ENCODE assay signal across 17 cellular contexts in the genomic region with DNA sequence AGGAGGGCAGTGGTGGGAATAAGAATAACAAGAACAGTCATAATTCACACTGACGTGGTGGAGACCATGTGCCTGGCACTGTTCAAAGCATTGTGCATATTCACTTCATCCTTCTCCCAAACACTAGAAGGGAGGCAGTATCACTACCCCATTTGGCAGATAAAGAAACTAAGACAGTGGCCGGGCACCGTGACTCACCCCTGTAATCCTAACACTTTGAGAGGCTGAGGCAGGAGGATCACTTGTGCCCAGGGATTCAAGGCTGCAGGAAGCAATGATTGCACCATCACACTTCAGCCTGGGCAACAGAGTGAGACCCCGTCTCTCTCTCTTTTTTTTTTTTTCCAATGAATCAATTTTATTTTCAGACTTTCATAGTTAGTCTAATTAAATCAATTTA. TPM values are rescaled to one million over a fixed set of nuclear protein-coding genes. Genes with fewer than 3 reads are reported as not detected.
DNase-seq lines count a peak whose midpoint lies in the region; ATAC-seq, FAIRE-seq and TF ChIP-seq lines count a peak whose summit lies in the region.
"Had no signal": no experiment of that assay in that cellular context is flagged by ENCODE, and none has a peak within 500 bp of the region (broad histone marks: within the 10 kb centered on the region; RNA-seq: fewer than 3 reads in every experiment).

No MANE protein-coding gene starts in this region.

- no peaks in the 10 kb centered on the region for H3K4me1 Mint-ChIP-seq in WTC11

- no TSS peak for BruUV-seq in HepG2 (replicated peaks; lab: Mats Ljungman, UMichigan)

- DNase-seq in HepG2 (ENCODE audit: low spot score): no peak
- DNase-seq in right lobe of liver: no peak
- no peak for DNase-seq in WTC11 (ENCODE audit: low spot score)
- DNase-seq in medulla oblongata (ENCODE audit: extremely low spot score): no peak
- DNase-seq: C1 segment of cervical spinal cord, DMS153, EL, KBM-7, NCI-H1105 treated with DMSO at 0.1 percent for 48 hours, NCI-H187, NCI-H446, SHP77 had no signal

- H3K4me3 ChIP-seq in HepG2 (replicated peaks in 1 of 3; ENCODE audit: insufficient read depth in 1 of 3, low read depth in 2 of 3, low read length in 3 of 3) (no peak overlapping the region), right lobe of liver (no peak overlapping the region)

- CTCF ChIA-PET in HepG2 (lab: Yijun Ruan, JAX; ENCODE audit: low intra/inter-chr PET ratio, low total read pairs) (no interaction called here), WTC11 (lab: Charles Lee) (interaction anchor here (0.6 kb wide), 2 partner anchors 179 to 324 kb away, joined by 3 read pairs; no protein-coding TSS in a partner anchor)

- TF ChIP-seq RAD21 in HepG2 (CRISPR knock-in tag; IDR thresholded peaks at IDR 0.05): no peak

- TF ChIP-seq POLR2A in HepG2 (IDR thresholded peaks at IDR 0.05; ENCODE audit: insufficient read depth in 1 of 2, low read depth in 2 of 2, low read length in 2 of 2): no peak
- TF ChIP-seq POLR2A in right lobe of liver (IDR thresholded peaks at IDR 0.05): no peak

- H3K9me3 Mint-ChIP-seq in WTC11: no peaks in the 10 kb centered on the region

- peaks cover 9% of the 10 kb centered on the region for H3K27me3 Mint-ChIP-seq in WTC11 (ENCODE audit: low read depth)

- H3K4me1 ChIP-seq in HepG2 (ENCODE audit: insufficient read depth, low read length) (peaks cover 10% of the 10 kb centered on the region; the same call in 1 of the 2 replicates), right lobe of liver (peaks cover 0 to 2% (median 0%) of the 10 kb centered on the region in 4 donors)

- no peaks in the 10 kb centered on the region for H3K36me3 Mint-ChIP-seq in WTC11

- no peak overlapping the region for H3K27ac Mint-ChIP-seq in WTC11

- TF ChIP-seq CTCF in HepG2 (CRISPR knock-in tag; IDR thresholded peaks at IDR 0.05) (no peak), right lobe of liver (IDR thresholded peaks at IDR 0.05) (no peak), WTC11 (IDR thresholded peaks at IDR 0.05) (no peak)

- H3K4me2 ChIP-seq in HepG2 (ENCODE audit: low read depth, low read length): no peak overlapping the region

- POLR2A ChIA-PET in HepG2 (lab: Yijun Ruan, JAX): no interaction called here
- POLR2A ChIA-PET in WTC11 (lab: Charles Lee): no interaction called here

- no peak overlapping the region for H2AFZ ChIP-seq in HepG2 (ENCODE audit: low read length)

- ATAC-seq in HepG2 (no peak), right lobe of liver (no peak), WTC11 (no peak), HG03460 (IDR thresholded peaks at IDR 0.05; ENCODE audit: unreplicated experiment) (no peak), GM21515 (IDR thresholded peaks at IDR 0.05; ENCODE audit: unreplicated experiment) (no peak)

- no peaks in the 10 kb centered on the region for H4K20me1 ChIP-seq in HepG2 (ENCODE audit: insufficient read depth, low read length)

- no peaks in the 10 kb centered on the region for H3K9me3 ChIP-seq in HepG2 (ENCODE audit: low read length)
- H3K9me3 ChIP-seq in right lobe of liver: no peaks in the 10 kb centered on the region

- intact Hi-C loops in HepG2 (cut with micrococcal nuclease; ENCODE audit: unreplicated experiment) (no loop called here), right lobe of liver (cut with DNase I) (no loop called here)

- no peak overlapping the region for H3K9ac ChIP-seq in HepG2 (ENCODE audit: insufficient read depth, low read depth, low read length)

- no peaks in the 10 kb centered on the region for H3K79me2 ChIP-seq in HepG2 (ENCODE audit: insufficient read depth, low read length)

- no peak overlapping the region for H3K27ac ChIP-seq in HepG2 (ENCODE audit: extremely low read length, insufficient read depth, low read length)
- H3K27ac ChIP-seq in right lobe of liver: no peak overlapping the region
- H3K27ac ChIP-seq: HL-60 had no signal

- FAIRE-seq in HepG2 (lab: Jason Lieb, UNC): no peak
- FAIRE-seq: A204.1, RCC 7860 had no signal

- TF ChIP-seq EP300 in HepG2 (IDR thresholded peaks at IDR 0.05; ENCODE audit: low read depth in 2 of 2, low read length in 2 of 2): no peak
- no peak for TF ChIP-seq EP300 in HepG2 (CRISPR knock-in tag; IDR thresholded peaks at IDR 0.05; ENCODE audit: borderline replicate concordance)

- in situ Hi-C loops in HepG2 (cut with HindIII; ENCODE audit: extremely low pct_ligation_motif_present, low pct_unique_long_range_greater_than_20kb): no loop called here

- H3K36me3 ChIP-seq in HepG2 (replicated peaks in 1 of 2; ENCODE audit: control insufficient read depth in 1 of 2, insufficient read depth in 2 of 2, low read length in 2 of 2) (no peaks in the 10 kb centered on the region), right lobe of liver (no peaks in the 10 kb centered on the region)

- peaks cover 1 to 17% of the 10 kb centered on the region in 2 experiments; a peak in 3 of 5 replicates for H3K27me3 ChIP-seq in HepG2 (ENCODE audit: control insufficient read depth in 1 of 2, insufficient read depth in 2 of 2, low read length in 2 of 2)
- no peaks in the 10 kb centered on the region for H3K27me3 ChIP-seq in right lobe of liver

- 3% methylated on average over 4 of the region's 4 CpGs for WGBS in HepG2 (ENCODE audit: low lambda C conversion rate)
- 39% methylated on average over 3 of the region's 4 CpGs for WGBS in right lobe of liver (ENCODE audit: insufficient coverage, low coverage, low lambda C conversion rate, missing lambda C conversion rate)

- no peak overlapping the region for H3K4me3 Mint-ChIP-seq in WTC11

RNA-seq across cellular contexts. Expression of gene ATG4D, which starts 5.5 kb away (rescaled TPM):
- 9.3 and 19.0 TPM in 2 replicates for total RNA-seq in HepG2 (2016; rRNA removed; fragmentation: Illumina TruSeq; extraction: Trizol)
- total RNA-seq in HepG2 (2016; cell fraction: cytosol; rRNA removed; fragmentation: Illumina TruSeq; extraction: Trizol; ENCODE audit: low read depth): 20.9 and 26.1 TPM in 2 replicates
- total RNA-seq in HepG2 (2016; cell fraction: insoluble cytoplasmic fraction; rRNA removed; fragmentation: Illumina TruSeq; extraction: Trizol): 8.3 and 18.7 TPM in 2 replicates
- 35.4 and 38.3 TPM in 2 replicates for total RNA-seq in HepG2 (2016; cell fraction: membrane; rRNA removed; fragmentation: Illumina TruSeq; extraction: Trizol)
- 17.2 TPM in 2 replicates for total RNA-seq in HepG2 (2016; cell fraction: nucleus; rRNA removed; fragmentation: Illumina TruSeq; extraction: Trizol)
- 17.8 and 22.9 TPM in 2 replicates for polyA plus RNA-seq in HepG2 (2011; rRNA removed)
- polyA plus RNA-seq in HepG2 (2011; cell fraction: cytosol; rRNA removed): 16.1 and 23.3 TPM in 2 replicates
- polyA plus RNA-seq in HepG2 (2011; cell fraction: nucleus; rRNA removed): 60.1 and 73.0 TPM in 2 replicates
- polyA plus RNA-seq in HepG2 (2012): 16.8 and 18.5 TPM in 2 replicates
- 22.2 and 28.5 TPM in 2 replicates for polyA plus RNA-seq in HepG2 (2016; cell fraction: cytosol; fragmentation: Illumina TruSeq; extraction: Trizol; ENCODE audit: low read depth)
- 11.1 and 14.6 TPM in 2 replicates for polyA plus RNA-seq in HepG2 (2016; cell fraction: insoluble cytoplasmic fraction; fragmentation: Illumina TruSeq; extraction: Trizol; ENCODE audit: low read depth)
- 29.9 and 35.4 TPM in 2 replicates for polyA plus RNA-seq in HepG2 (2016; cell fraction: membrane; fragmentation: Illumina TruSeq; extraction: Trizol; ENCODE audit: low read depth)
- 35.0 and 45.7 TPM in 2 replicates for polyA plus RNA-seq in HepG2 (2016; cell fraction: nucleus; fragmentation: Illumina TruSeq; extraction: Trizol; ENCODE audit: insufficient read depth, low read depth)
- polyA minus RNA-seq in HepG2 (2011; rRNA and poly(A)+ RNA removed; ENCODE audit: low replicate concordance): 33.4 and 51.6 TPM in 2 replicates
- polyA minus RNA-seq in HepG2 (2011; cell fraction: cytosol; rRNA and poly(A)+ RNA removed): 18.5 and 22.9 TPM in 2 replicates
- 13.3 and 16.9 TPM in 2 replicates for polyA minus RNA-seq in HepG2 (2011; cell fraction: nucleus; rRNA and poly(A)+ RNA removed)
- total RNA-seq in right lobe of liver: 10 to 100 TPM in 4 of 6 experiments, 1 to 10 TPM in 2; 8.1 to 19.7 (median 11.8) TPM
- total RNA-seq in WTC11 (2021): 50.3 to 59.4 TPM (median 53.8 TPM) in 3 replicates

RNA-seq across cellular contexts. Expression of gene S1PR5, which starts 21.0 kb away (rescaled TPM):
- total RNA-seq in HepG2 (2016; rRNA removed; fragmentation: Illumina TruSeq; extraction: Trizol) (not detected in 2 replicates), right lobe of liver (under 1 TPM in 5 of 6 experiments, not detected in 1; 0.20 to 0.43 (median 0.35) TPM), WTC11 (2021) (3.8 to 5.4 TPM (median 4.1 TPM) in 3 replicates)
- total RNA-seq in HepG2 (2016; cell fraction: cytosol; rRNA removed; fragmentation: Illumina TruSeq; extraction: Trizol; ENCODE audit: low read depth): not detected in 2 replicates
- 0.09 TPM in 1 of 2 replicates, not detected in the other for total RNA-seq in HepG2 (2016; cell fraction: insoluble cytoplasmic fraction; rRNA removed; fragmentation: Illumina TruSeq; extraction: Trizol)
- total RNA-seq in HepG2 (2016; cell fraction: membrane; rRNA removed; fragmentation: Illumina TruSeq; extraction: Trizol): not detected in 2 replicates
- not detected in 2 replicates for total RNA-seq in HepG2 (2016; cell fraction: nucleus; rRNA removed; fragmentation: Illumina TruSeq; extraction: Trizol)
- polyA plus RNA-seq in HepG2 (2011; rRNA removed): 0.04 TPM in 1 of 2 replicates, not detected in the other
- polyA plus RNA-seq in HepG2 (2011; cell fraction: cytosol; rRNA removed): 0.04 TPM in 1 of 2 replicates, not detected in the other
- polyA plus RNA-seq in HepG2 (2011; cell fraction: nucleus; rRNA removed): not detected in 2 replicates
- polyA plus RNA-seq in HepG2 (2012): not detected in 2 replicates
- not detected in 2 replicates for polyA plus RNA-seq in HepG2 (2016; cell fraction: cytosol; fragmentation: Illumina TruSeq; extraction: Trizol; ENCODE audit: low read depth)
- polyA plus RNA-seq in HepG2 (2016; cell fraction: insoluble cytoplasmic fraction; fragmentation: Illumina TruSeq; extraction: Trizol; ENCODE audit: low read depth): not detected in 2 replicates
- not detected in 2 replicates for polyA plus RNA-seq in HepG2 (2016; cell fraction: membrane; fragmentation: Illumina TruSeq; extraction: Trizol; ENCODE audit: low read depth)
- not detected in 2 replicates for polyA plus RNA-seq in HepG2 (2016; cell fraction: nucleus; fragmentation: Illumina TruSeq; extraction: Trizol; ENCODE audit: insufficient read depth, low read depth)
- polyA minus RNA-seq in HepG2 (2011; rRNA and poly(A)+ RNA removed; ENCODE audit: low replicate concordance): 0.72 TPM in 1 of 2 replicates, not detected in the other
- not detected in 2 replicates for polyA minus RNA-seq in HepG2 (2011; cell fraction: cytosol; rRNA and poly(A)+ RNA removed)
- polyA minus RNA-seq in HepG2 (2011; cell fraction: nucleus; rRNA and poly(A)+ RNA removed): not detected in 2 replicates

RNA-seq across cellular contexts. Expression of gene KRI1, which starts 27.6 kb away (rescaled TPM):
- total RNA-seq in HepG2 (2016; rRNA removed; fragmentation: Illumina TruSeq; extraction: Trizol): 10.2 and 11.7 TPM in 2 replicates
- 2.3 and 3.1 TPM in 2 replicates for total RNA-seq in HepG2 (2016; cell fraction: cytosol; rRNA removed; fragmentation: Illumina TruSeq; extraction: Trizol; ENCODE audit: low read depth)
- total RNA-seq in HepG2 (2016; cell fraction: insoluble cytoplasmic fraction; rRNA removed; fragmentation: Illumina TruSeq; extraction: Trizol): 8.4 and 12.8 TPM in 2 replicates
- total RNA-seq in HepG2 (2016; cell fraction: membrane; rRNA removed; fragmentation: Illumina TruSeq; extraction: Trizol): 3.2 and 3.9 TPM in 2 replicates
- total RNA-seq in HepG2 (2016; cell fraction: nucleus; rRNA removed; fragmentation: Illumina TruSeq; extraction: Trizol): 9.0 and 10.0 TPM in 2 replicates
- polyA plus RNA-seq in HepG2 (2011; rRNA removed): 9.1 and 12.7 TPM in 2 replicates
- polyA plus RNA-seq in HepG2 (2011; cell fraction: cytosol; rRNA removed): 4.8 and 4.9 TPM in 2 replicates
- polyA plus RNA-seq in HepG2 (2011; cell fraction: nucleus; rRNA removed): 29.3 and 32.2 TPM in 2 replicates
- polyA plus RNA-seq in HepG2 (2012): 12.5 and 15.9 TPM in 2 replicates
- 1.9 and 2.1 TPM in 2 replicates for polyA plus RNA-seq in HepG2 (2016; cell fraction: cytosol; fragmentation: Illumina TruSeq; extraction: Trizol; ENCODE audit: low read depth)
- polyA plus RNA-seq in HepG2 (2016; cell fraction: insoluble cytoplasmic fraction; fragmentation: Illumina TruSeq; extraction: Trizol; ENCODE audit: low read depth): 11.0 and 12.8 TPM in 2 replicates
- 3.0 and 4.1 TPM in 2 replicates for polyA plus RNA-seq in HepG2 (2016; cell fraction: membrane; fragmentation: Illumina TruSeq; extraction: Trizol; ENCODE audit: low read depth)
- 59.6 and 63.0 TPM in 2 replicates for polyA plus RNA-seq in HepG2 (2016; cell fraction: nucleus; fragmentation: Illumina TruSeq; extraction: Trizol; ENCODE audit: insufficient read depth, low read depth)
- polyA minus RNA-seq in HepG2 (2011; rRNA and poly(A)+ RNA removed; ENCODE audit: low replicate concordance): 12.6 and 33.9 TPM in 2 replicates
- 5.1 and 8.9 TPM in 2 replicates for polyA minus RNA-seq in HepG2 (2011; cell fraction: cytosol; rRNA and poly(A)+ RNA removed)
- 8.8 and 9.8 TPM in 2 replicates for polyA minus RNA-seq in HepG2 (2011; cell fraction: nucleus; rRNA and poly(A)+ RNA removed)
- total RNA-seq in right lobe of liver: 1 to 10 TPM; 5.8 to 9.6 (median 8.5) TPM
- total RNA-seq in WTC11 (2021): 43.6 to 50.9 TPM (median 49.3 TPM) in 3 replicates

RNA-seq across cellular contexts. Expression of gene CDKN2D, which starts 30.6 kb away (rescaled TPM):
- 4.8 and 5.4 TPM in 2 replicates for total RNA-seq in HepG2 (2016; rRNA removed; fragmentation: Illumina TruSeq; extraction: Trizol)
- total RNA-seq in HepG2 (2016; cell fraction: cytosol; rRNA removed; fragmentation: Illumina TruSeq; extraction: Trizol; ENCODE audit: low read depth): 4.1 and 5.0 TPM in 2 replicates
- total RNA-seq in HepG2 (2016; cell fraction: insoluble cytoplasmic fraction; rRNA removed; fragmentation: Illumina TruSeq; extraction: Trizol): 4.8 and 5.1 TPM in 2 replicates
- 7.2 and 8.5 TPM in 2 replicates for total RNA-seq in HepG2 (2016; cell fraction: membrane; rRNA removed; fragmentation: Illumina TruSeq; extraction: Trizol)
- total RNA-seq in HepG2 (2016; cell fraction: nucleus; rRNA removed; fragmentation: Illumina TruSeq; extraction: Trizol): 2.6 and 3.2 TPM in 2 replicates
- polyA plus RNA-seq in HepG2 (2011; rRNA removed): 8.0 and 8.6 TPM in 2 replicates
- 9.2 and 13.0 TPM in 2 replicates for polyA plus RNA-seq in HepG2 (2011; cell fraction: cytosol; rRNA removed)
- polyA plus RNA-seq in HepG2 (2011; cell fraction: nucleus; rRNA removed): 7.4 and 7.6 TPM in 2 replicates
- polyA plus RNA-seq in HepG2 (2012): 2.5 and 6.6 TPM in 2 replicates
- 6.2 and 7.7 TPM in 2 replicates for polyA plus RNA-seq in HepG2 (2016; cell fraction: cytosol; fragmentation: Illumina TruSeq; extraction: Trizol; ENCODE audit: low read depth)
- polyA plus RNA-seq in HepG2 (2016; cell fraction: insoluble cytoplasmic fraction; fragmentation: Illumina TruSeq; extraction: Trizol; ENCODE audit: low read depth): 6.3 and 8.0 TPM in 2 replicates
- polyA plus RNA-seq in HepG2 (2016; cell fraction: membrane; fragmentation: Illumina TruSeq; extraction: Trizol; ENCODE audit: low read depth): 8.2 and 8.7 TPM in 2 replicates
- polyA plus RNA-seq in HepG2 (2016; cell fraction: nucleus; fragmentation: Illumina TruSeq; extraction: Trizol; ENCODE audit: insufficient read depth, low read depth): 11.5 and 12.4 TPM in 2 replicates
- polyA minus RNA-seq in HepG2 (2011; rRNA and poly(A)+ RNA removed; ENCODE audit: low replicate concordance): 7.8 and 7.9 TPM in 2 replicates
- polyA minus RNA-seq in HepG2 (2011; cell fraction: cytosol; rRNA and poly(A)+ RNA removed): 1.8 and 2.3 TPM in 2 replicates
- 0.39 and 0.87 TPM in 2 replicates for polyA minus RNA-seq in HepG2 (2011; cell fraction: nucleus; rRNA and poly(A)+ RNA removed)
- total RNA-seq in right lobe of liver: 1 to 10 TPM in 4 of 6 experiments, under 1 TPM in 2; 0.97 to 2.8 (median 2.0) TPM
- total RNA-seq in WTC11 (2021): 2.1 to 3.3 TPM (median 2.5 TPM) in 3 replicates

RNA-seq across cellular contexts. Expression of gene KEAP1, which starts 35.0 kb away (rescaled TPM):
- total RNA-seq in HepG2 (2016; rRNA removed; fragmentation: Illumina TruSeq; extraction: Trizol): 72.9 and 75.5 TPM in 2 replicates
- 37.8 and 38.2 TPM in 2 replicates for total RNA-seq in HepG2 (2016; cell fraction: cytosol; rRNA removed; fragmentation: Illumina TruSeq; extraction: Trizol; ENCODE audit: low read depth)
- 60.9 and 73.7 TPM in 2 replicates for total RNA-seq in HepG2 (2016; cell fraction: insoluble cytoplasmic fraction; rRNA removed; fragmentation: Illumina TruSeq; extraction: Trizol)
- total RNA-seq in HepG2 (2016; cell fraction: membrane; rRNA removed; fragmentation: Illumina TruSeq; extraction: Trizol): 75.5 and 78.9 TPM in 2 replicates
- total RNA-seq in HepG2 (2016; cell fraction: nucleus; rRNA removed; fragmentation: Illumina TruSeq; extraction: Trizol): 35.4 and 45.7 TPM in 2 replicates
- polyA plus RNA-seq in HepG2 (2011; rRNA removed): 56.7 and 72.4 TPM in 2 replicates
- 40.4 and 55.8 TPM in 2 replicates for polyA plus RNA-seq in HepG2 (2011; cell fraction: cytosol; rRNA removed)
- polyA plus RNA-seq in HepG2 (2011; cell fraction: nucleus; rRNA removed): 51.5 and 70.2 TPM in 2 replicates
- 46.5 and 50.3 TPM in 2 replicates for polyA plus RNA-seq in HepG2 (2012)
- polyA plus RNA-seq in HepG2 (2016; cell fraction: cytosol; fragmentation: Illumina TruSeq; extraction: Trizol; ENCODE audit: low read depth): 24.3 and 29.7 TPM in 2 replicates
- 71.7 and 84.0 TPM in 2 replicates for polyA plus RNA-seq in HepG2 (2016; cell fraction: insoluble cytoplasmic fraction; fragmentation: Illumina TruSeq; extraction: Trizol; ENCODE audit: low read depth)
- 56.3 and 60.2 TPM in 2 replicates for polyA plus RNA-seq in HepG2 (2016; cell fraction: membrane; fragmentation: Illumina TruSeq; extraction: Trizol; ENCODE audit: low read depth)
- polyA plus RNA-seq in HepG2 (2016; cell fraction: nucleus; fragmentation: Illumina TruSeq; extraction: Trizol; ENCODE audit: insufficient read depth, low read depth): 62.2 and 71.4 TPM in 2 replicates
- 113 and 248 TPM in 2 replicates for polyA minus RNA-seq in HepG2 (2011; rRNA and poly(A)+ RNA removed; ENCODE audit: low replicate concordance)
- polyA minus RNA-seq in HepG2 (2011; cell fraction: cytosol; rRNA and poly(A)+ RNA removed): 40.0 and 43.1 TPM in 2 replicates
- polyA minus RNA-seq in HepG2 (2011; cell fraction: nucleus; rRNA and poly(A)+ RNA removed): 24.3 and 29.7 TPM in 2 replicates
- 10 to 100 TPM; 36.7 to 60.7 (median 41.2) TPM for total RNA-seq in right lobe of liver
- total RNA-seq in WTC11 (2021): 65.1 to 74.9 TPM (median 68.7 TPM) in 3 replicates

Comparison
In these comparisons a context has a peak if more than half of its experiments do, and no peak if none do; other contexts are left out.
1. Of the 50 proteins assayed by ChIP-seq in both HepG2 and WTC11: peak only in HepG2: none; only in WTC11: none; in both: ZNF121; in neither: 49.